8 cellular contexts compared by ENCODE assay signal in the genomic region with DNA sequence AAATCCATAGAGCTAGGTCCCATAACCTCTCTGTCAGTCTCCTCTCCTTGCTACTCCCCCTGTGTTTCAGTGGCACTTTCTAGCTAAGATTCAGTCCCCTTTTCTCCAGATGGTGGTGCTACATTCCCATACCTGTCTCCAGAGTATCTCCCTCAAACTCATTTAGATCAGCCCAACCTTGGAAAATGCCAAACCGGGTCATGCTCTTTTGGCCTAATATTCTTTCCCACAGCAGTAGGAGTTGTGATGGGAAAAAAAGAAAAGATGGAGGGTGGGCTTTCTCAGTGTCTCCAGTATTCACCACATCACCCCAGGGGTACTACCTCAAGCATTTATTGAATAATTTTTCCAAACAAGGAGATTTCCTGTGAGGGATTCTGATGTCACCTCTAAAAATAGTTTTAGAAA. TPM values are rescaled to one million over a fixed set of nuclear protein-coding genes. Genes with fewer than 3 reads are reported as not detected.
DNase-seq lines count a peak whose midpoint lies in the region; ATAC-seq and TF ChIP-seq lines count a peak whose summit lies in the region.

No MANE protein-coding gene starts in this region.

- no peak for ATAC-seq in stimulated activated memory B cell treated with anti-CD40 and anti-IgM and Interleukin-4, amounts not matched to agents 10 μg/mL and 1 μg/mL and 100 μg/mL, for 72 hours

- H3K4me1 Mint-ChIP-seq in HFFc6 (ENCODE audit: low read depth): peaks cover 37% of the 10 kb centered on the region
- peaks cover 42% of the 10 kb centered on the region for H3K4me1 Mint-ChIP-seq in stimulated activated memory B cell treated with anti-CD40 and anti-IgM and Interleukin-4, amounts not matched to agents 10 μg/mL and 1 μg/mL and 100 μg/mL, for 72 hours

- DNase-seq in DMS 273 treated with DMSO at 0.1 percent for 48 hours (lab: John Stamatoyannopoulos, UW) (peak; percentile 65), HFFc6 (peak; percentile 70), NCI-H82 (lab: John Stamatoyannopoulos, UW) (peak; percentile 89), astrocyte of the cerebellum (ENCODE audit: low read depth) (peak; percentile 75), iPS-NIHi11 (ENCODE audit: low spot score) (peak; percentile 67), stomach (no peak), amniotic stem cell (lab: John Stamatoyannopoulos, UW) (no peak)

- no peak for TF ChIP-seq EP300 in stomach (IDR thresholded peaks at IDR 0.05)

- no peaks in the 10 kb centered on the region for H3K27me3 ChIP-seq in stomach

- peak overlapping the region; percentile 77 for H3K27ac Mint-ChIP-seq in HFFc6
- H3K27ac Mint-ChIP-seq in stimulated activated memory B cell treated with anti-CD40 and anti-IgM and Interleukin-4, amounts not matched to agents 10 μg/mL and 1 μg/mL and 100 μg/mL, for 72 hours: no peak overlapping the region

- peaks cover 27 to 66% (median 50%) of the 10 kb centered on the region in 4 donors for H3K4me1 ChIP-seq in stomach

- peaks cover 5% of the 10 kb centered on the region for H3K27me3 Mint-ChIP-seq in HFFc6 (ENCODE audit: insufficient read depth)
- no peaks in the 10 kb centered on the region for H3K27me3 Mint-ChIP-seq in stimulated activated memory B cell treated with anti-CD40 and anti-IgM and Interleukin-4, amounts not matched to agents 10 μg/mL and 1 μg/mL and 100 μg/mL, for 72 hours

- TF ChIP-seq CTCF in HFFc6 (IDR thresholded peaks at IDR 0.05) (peak; percentile 75), astrocyte of the cerebellum (IDR thresholded peaks at IDR 0.05; ENCODE audit: low read depth, low read length, missing control alignments) (peak; percentile 80), stomach (IDR thresholded peaks at IDR 0.05) (peak in 5 of 7 experiments; percentile 44 to 78 (median 48))

- TF ChIP-seq POLR2A in stomach (IDR thresholded peaks at IDR 0.05): no peak

- WGBS in stomach, 5 donors: 0% methylated on average over 1 of the region's 1 CpG

- no peak overlapping the region for H3K4me3 Mint-ChIP-seq in HFFc6
- no peak overlapping the region for H3K4me3 Mint-ChIP-seq in stimulated activated memory B cell treated with anti-CD40 and anti-IgM and Interleukin-4, amounts not matched to agents 10 μg/mL and 1 μg/mL and 100 μg/mL, for 72 hours

- no peaks in the 10 kb centered on the region; the same call in 1 of the 2 replicates for H3K36me3 Mint-ChIP-seq in HFFc6 (ENCODE audit: low read depth)
- H3K36me3 Mint-ChIP-seq in stimulated activated memory B cell treated with anti-CD40 and anti-IgM and Interleukin-4, amounts not matched to agents 10 μg/mL and 1 μg/mL and 100 μg/mL, for 72 hours: no peaks in the 10 kb centered on the region

- intact Hi-C loops in stomach (cut with DNase I; ENCODE audit: low total_unique reads): no loop called here

- in situ Hi-C loops in astrocyte of the cerebellum (cut with HindIII; ENCODE audit: low sequenced_read_pairs): no loop called here

- H3K4me3 ChIP-seq in astrocyte of the cerebellum (ENCODE audit: low read depth, low read length) (no peak overlapping the region), stomach (no peak overlapping the region)

- no peaks in the 10 kb centered on the region for H3K9me3 Mint-ChIP-seq in HFFc6
- no peaks in the 10 kb centered on the region for H3K9me3 Mint-ChIP-seq in stimulated activated memory B cell treated with anti-CD40 and anti-IgM and Interleukin-4, amounts not matched to agents 10 μg/mL and 1 μg/mL and 100 μg/mL, for 72 hours

- H3K27ac ChIP-seq in stomach: peak overlapping the region in 4 of 5 donors; percentile 13 to 88 (median 52)

- peaks cover 0 to 3% (median under 1%) of the 10 kb centered on the region in 4 donors for H3K36me3 ChIP-seq in stomach

- no peaks in the 10 kb centered on the region for H3K9me3 ChIP-seq in stomach

RNA-seq across cellular contexts. Expression of a gene that starts 3.2 kb away (rescaled TPM):
- total RNA-seq in HFFc6 (2021; fragmentation: NEBNext Ultra II Directional; extraction: Animal tissue kit (Norgen Biotek cat#: 25700)): not detected
- 10 to 100 TPM in 1 of 5 donors, not detected in 4; 50.4 TPM for total RNA-seq in stomach
- not detected for polyA plus RNA-seq in stomach

RNA-seq across cellular contexts. Expression of a gene that starts 4.0 kb away (rescaled TPM):
- total RNA-seq in HFFc6 (2021; fragmentation: NEBNext Ultra II Directional; extraction: Animal tissue kit (Norgen Biotek cat#: 25700)): 10 to 100 TPM; 22.6 to 26.1 (median 23.5) TPM
- total RNA-seq in stomach: 100 to 1,000 TPM in 2 of 5 donors, 10 to 100 TPM in 3; 49.2 to 126 (median 78.4) TPM
- 10 to 100 TPM in 1 of 3 donors, 1 to 10 TPM in 2; 4.9 to 26.1 (median 9.3) TPM for polyA plus RNA-seq in stomach

RNA-seq across cellular contexts. Expression of a gene that starts 27.1 kb away (rescaled TPM):
- total RNA-seq in HFFc6 (2021; fragmentation: NEBNext Ultra II Directional; extraction: Animal tissue kit (Norgen Biotek cat#: 25700)): 10 to 100 TPM; 26.1 to 35.4 (median 32.1) TPM
- 100 to 1,000 TPM in 1 of 5 donors, 10 to 100 TPM in 3, not detected in 1; 23.9 to 108 (median 48.2) TPM for total RNA-seq in stomach
- 10 to 100 TPM; 13.1 to 14.1 (median 13.8) TPM for polyA plus RNA-seq in stomach

RNA-seq across cellular contexts. Expression of a gene that starts 40.1 kb away (rescaled TPM):
- total RNA-seq in HFFc6 (2021; fragmentation: NEBNext Ultra II Directional; extraction: Animal tissue kit (Norgen Biotek cat#: 25700)): 10 to 100 TPM; 82.0 to 94.6 (median 83.9) TPM
- total RNA-seq in stomach: 100 to 1,000 TPM in 3 of 5 donors, 10 to 100 TPM in 2; 34.8 to 376 (median 180) TPM
- 10 to 100 TPM; 20.4 to 27.6 (median 24.7) TPM for polyA plus RNA-seq in stomach

Comparison
In these comparisons a context has a peak if more than half of its experiments do, and no peak if none do; other contexts are left out.
1. DNase-seq: peak in DMS 273 treated with DMSO at 0.1 percent for 48 hours (single experiment), HFFc6 (single experiment), NCI-H82 (single experiment), astrocyte of the cerebellum (single experiment) and iPS-NIHi11 (single experiment); none in stomach (single experiment) and amniotic stem cell (single experiment).
2. Peak in every context shown above with its lines, with median percentiles within 50 percentile points of each other: CTCF ChIP-seq.